Comparison of ENCODE assay signal across 10 cellular contexts in the genomic region with DNA sequence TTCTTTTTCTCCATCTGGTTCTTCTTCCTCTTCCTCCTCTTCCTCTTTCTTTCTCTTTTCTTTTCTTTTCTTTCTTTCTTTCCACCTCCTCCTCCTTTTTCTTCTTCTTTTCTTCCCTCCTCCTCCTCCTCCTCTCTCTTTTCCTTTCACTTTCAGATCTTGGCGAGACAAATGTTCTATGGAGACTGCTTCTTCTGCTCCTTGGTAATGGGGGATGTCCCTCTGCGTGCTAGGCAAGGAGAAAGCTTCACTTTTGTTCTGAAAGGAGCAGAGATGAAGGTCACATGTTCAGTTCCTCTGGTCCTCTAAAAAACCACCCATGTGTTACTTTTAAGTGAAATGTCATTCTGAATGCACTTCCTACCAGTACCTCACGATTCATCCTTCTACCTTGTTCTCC. TPM values are rescaled to one million over a fixed set of nuclear protein-coding genes. Genes with fewer than 3 reads are reported as not detected.
DNase-seq lines count a peak whose midpoint lies in the region; ATAC-seq and TF ChIP-seq lines count a peak whose summit lies in the region.
"Had no signal": no experiment of that assay in that cellular context is flagged by ENCODE, and none has a peak within 500 bp of the region (broad histone marks: within the 10 kb centered on the region; RNA-seq: fewer than 3 reads in every experiment).

No MANE protein-coding gene starts in this region.

- H3K9me2 ChIP-seq in Karpas-422 (replicated peaks; ENCODE audit: insufficient read depth, low read length): no peaks in the 10 kb centered on the region

- CTCF ChIA-PET in naive thymus-derived CD4-positive, alpha-beta T cell (lab: Charles Lee): interaction anchor here (0.7 to 1.3 kb wide), 2 partner anchors 53 to 216 kb away, joined by 3 to 6 read pairs; no protein-coding TSS in a partner anchor

- H3K4me3 Mint-ChIP-seq in naive thymus-derived CD4-positive, alpha-beta T cell: peak overlapping the region; percentile 73 to 86 (median 80)

- H2AFZ ChIP-seq in Karpas-422 (ENCODE audit: low read length): no peak overlapping the region

- peak overlapping the region; percentile 80 for H3K4me2 ChIP-seq in Karpas-422 (ENCODE audit: low read depth, low read length, poor library complexity, severe bottlenecking)

- peaks cover 0 to 1% (median 0%) of the 10 kb centered on the region in 11 donors for H3K9me3 Mint-ChIP-seq in naive thymus-derived CD4-positive, alpha-beta T cell

- H3K27me3 ChIP-seq in Karpas-422 (ENCODE audit: low read length) (no peaks in the 10 kb centered on the region), heart left ventricle (peaks cover 0 to 15% (median 0%) of the 10 kb centered on the region in 9 donors)
- no peaks in the 10 kb centered on the region for H3K27me3 ChIP-seq in naive thymus-derived CD4-positive, alpha-beta T cell (ENCODE audit: control insufficient read depth in 2 of 2, insufficient read depth in 2 of 2, low read length in 2 of 2)

- H3K36me3 Mint-ChIP-seq in naive thymus-derived CD4-positive, alpha-beta T cell: peaks cover 0 to 2% (median 0%) of the 10 kb centered on the region in 5 donors

- H3K4me3 ChIP-seq in Karpas-422 (ENCODE audit: low read length): no peak overlapping the region; the same call in 1 of the 2 replicates
- peak overlapping the region; percentile 24 for H3K4me3 ChIP-seq in naive thymus-derived CD4-positive, alpha-beta T cell (ENCODE audit: low read length)
- H3K4me3 ChIP-seq in heart left ventricle: no peak overlapping the region

- WGBS in heart left ventricle, 4 donors: 57 to 70% (median 61%) methylated on average over 3 of the region's 3 CpGs

- H3K27me3 Mint-ChIP-seq in naive thymus-derived CD4-positive, alpha-beta T cell: no peaks in the 10 kb centered on the region

- TF ChIP-seq CTCF in heart left ventricle (IDR thresholded peaks at IDR 0.05): no peak

- peaks cover 58% of the 10 kb centered on the region for H3K4me1 ChIP-seq in Karpas-422 (ENCODE audit: low read length)
- H3K4me1 ChIP-seq in naive thymus-derived CD4-positive, alpha-beta T cell (ENCODE audit: control insufficient read depth in 2 of 2, insufficient read depth in 2 of 2, low read length in 2 of 2): peaks cover 19 to 45% of the 10 kb centered on the region in 2 donors
- H3K4me1 ChIP-seq in heart left ventricle: peaks cover 0 to 40% (median 13%) of the 10 kb centered on the region in 12 donors

- no peaks in the 10 kb centered on the region for H4K20me1 ChIP-seq in Karpas-422 (ENCODE audit: insufficient read depth, low read depth, low read length)

- POLR2A ChIA-PET in naive thymus-derived CD4-positive, alpha-beta T cell (lab: Charles Lee): no interaction called here

- ATAC-seq in GM18511 (IDR thresholded peaks at IDR 0.05; ENCODE audit: unreplicated experiment) (peak; percentile 14), GM21619 (IDR thresholded peaks at IDR 0.05; ENCODE audit: unreplicated experiment) (peak; percentile 39), heart left ventricle (no peak)
- ATAC-seq in naive thymus-derived CD4-positive, alpha-beta T cell: no peak

- H3K36me3 ChIP-seq in Karpas-422 (ENCODE audit: insufficient read depth, low read length) (no peaks in the 10 kb centered on the region), heart left ventricle (peaks cover 0 to 4% (median 0%) of the 10 kb centered on the region in 9 donors)
- H3K36me3 ChIP-seq in naive thymus-derived CD4-positive, alpha-beta T cell (ENCODE audit: control insufficient read depth in 2 of 3, insufficient read depth in 3 of 3, low read length in 3 of 3): peaks cover 0 to 9% (median 0%) of the 10 kb centered on the region in 3 experiments

- no peak for TF ChIP-seq POLR2A in heart left ventricle (IDR thresholded peaks at IDR 0.05)

- intact Hi-C loops in naive thymus-derived CD4-positive, alpha-beta T cell (cut with micrococcal nuclease): loop anchor here in 1 of 2 donors (1.0 kb wide), 1 partner anchor 39 kb away; no protein-coding TSS in a partner anchor
- intact Hi-C loops in heart left ventricle (cut with DNase I): no loop called here

- H3K9me3 ChIP-seq in Karpas-422 (ENCODE audit: low read length) (no peaks in the 10 kb centered on the region), heart left ventricle (no peaks in the 10 kb centered on the region)
- H3K9me3 ChIP-seq in naive thymus-derived CD4-positive, alpha-beta T cell (ENCODE audit: control insufficient read depth in 2 of 3, low read length in 3 of 3): no peaks in the 10 kb centered on the region

- peaks cover 25% of the 10 kb centered on the region for H3K79me2 ChIP-seq in Karpas-422 (ENCODE audit: low read length)

- peaks cover 32 to 77% (median 61%) of the 10 kb centered on the region in 7 donors for H3K4me1 Mint-ChIP-seq in naive thymus-derived CD4-positive, alpha-beta T cell

- peak overlapping the region; percentile 90 to 99 (median 94) for H3K27ac Mint-ChIP-seq in naive thymus-derived CD4-positive, alpha-beta T cell

- H3K9ac ChIP-seq in Karpas-422 (ENCODE audit: low read length): peak overlapping the region; percentile 32

- DNase-seq in Karpas-422 (no peak), HT-29 (ENCODE audit: low spot score) (no peak), GOT3 (lab: John Stamatoyannopoulos, UW) (no peak), heart left ventricle (no peak)
- no peak for DNase-seq in naive thymus-derived CD4-positive, alpha-beta T cell
- DNase-seq in activated CD4-positive, alpha-beta T cell treated with anti-CD3 and anti-CD28 coated beads, Interleukin-2, amount 50 U/mL, for 48 hours: no peak
- DNase-seq: GDM1, NCI-H1417 had no signal

- H3K27ac ChIP-seq in Karpas-422 (ENCODE audit: low read length) (peak overlapping the region; percentile 28; the same call in 1 of the 2 replicates), heart left ventricle (peak overlapping the region in 1 of 12 donors; percentile 29)
- peak overlapping the region; percentile 82 for H3K27ac ChIP-seq in naive thymus-derived CD4-positive, alpha-beta T cell (ENCODE audit: low read depth, low read length)

RNA-seq across cellular contexts. Expression of gene NBDY, which starts 33.2 kb away (rescaled TPM):
- 4.9 and 20.5 TPM in 2 replicates for total RNA-seq in Karpas-422 (2014; rRNA removed; shearing (Covaris generic); ENCODE audit: low replicate concordance)
- 10 to 100 TPM; 24.9 to 45.8 (median 31.7) TPM for total RNA-seq in naive thymus-derived CD4-positive, alpha-beta T cell
- 10 to 100 TPM; 56.5 to 91.5 TPM for polyA plus RNA-seq in naive thymus-derived CD4-positive, alpha-beta T cell
- total RNA-seq in HT-29 (2014; rRNA removed; shearing (Covaris generic)): 5.0 and 5.6 TPM in 2 replicates
- 10 to 100 TPM; 10.4 to 32.3 (median 26.2) TPM for total RNA-seq in heart left ventricle
- 10 to 100 TPM; 13.7 to 33.5 TPM for polyA plus RNA-seq in heart left ventricle

Comparison
In these comparisons a context has a peak if more than half of its experiments do, and no peak if none do; other contexts are left out.
1. ATAC-seq: peak in GM18511 (single experiment) and GM21619 (single experiment); none in naive thymus-derived CD4-positive, alpha-beta T cell (single experiment) and heart left ventricle (0 of 4).